10 cellular contexts compared by ENCODE assay signal in the genomic region with DNA sequence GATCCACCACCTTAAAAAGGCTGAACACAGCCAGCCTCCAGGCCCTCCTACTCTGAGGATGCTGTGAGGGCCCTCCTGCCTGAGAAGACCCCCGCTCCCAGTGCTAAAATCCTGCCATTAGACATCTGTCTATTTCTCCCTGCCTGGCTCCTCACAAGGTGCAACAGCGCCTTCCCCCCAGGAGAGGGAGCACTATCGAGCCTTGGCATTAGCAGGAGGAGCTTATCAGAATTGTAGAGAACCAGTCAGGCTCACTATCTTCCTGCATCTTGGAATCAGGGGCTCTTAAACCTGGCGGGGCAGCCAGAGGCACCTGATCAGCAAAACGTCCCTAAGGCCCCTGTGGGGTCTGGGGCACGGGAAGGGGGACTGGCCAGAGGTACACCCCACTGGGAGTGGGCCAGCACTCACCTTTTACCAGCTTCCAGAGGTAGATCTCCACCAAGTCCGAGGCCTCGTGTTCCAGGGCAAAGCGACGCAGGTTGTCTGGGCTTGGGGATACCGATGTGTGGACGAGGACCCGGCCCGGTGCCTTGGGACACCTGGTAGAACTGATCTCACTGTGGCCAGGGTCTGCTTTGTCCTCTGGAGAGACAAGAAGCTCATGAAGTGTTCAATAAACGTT. TPM values are rescaled to one million over a fixed set of nuclear protein-coding genes. Genes with fewer than 3 reads are reported as not detected.
DNase-seq lines count a peak whose midpoint lies in the region; ATAC-seq, FAIRE-seq and TF ChIP-seq lines count a peak whose summit lies in the region.
"Had no signal": no experiment of that assay in that cellular context is flagged by ENCODE, and none has a peak within 500 bp of the region (broad histone marks: within the 10 kb centered on the region; RNA-seq: fewer than 3 reads in every experiment).

No MANE protein-coding gene starts in this region.

- H4K12ac ChIP-seq in trophoblast cell (ENCODE audit: low read depth, low read length): no peak overlapping the region

- no peak overlapping the region for H2BK120ac ChIP-seq in trophoblast cell (ENCODE audit: insufficient read depth, low read length, poor library complexity)

- H3K14ac ChIP-seq in trophoblast cell (ENCODE audit: low read length): no peak overlapping the region

- no peak for FAIRE-seq in frontal cortex (lab: Jason Lieb, UNC)
- FAIRE-seq: islet of Langerhans had no signal

- WGBS in trophoblast cell (ENCODE audit: extremely low coverage, insufficient coverage, insufficient read length): no CpG with 5 or more reads among the region's 15 CpGs
- 48 to 49% methylated on average over 15 of the region's 15 CpGs for WGBS in aorta, 2 donors

- intact Hi-C loops in aorta (cut with DNase I): loop anchor here in 1 of 2 donors (2.0 kb wide), 1 partner anchor 20 kb away; no protein-coding TSS in a partner anchor

- H3K27ac ChIP-seq in SJSA1 (no peak overlapping the region), trophoblast cell (ENCODE audit: low read depth, low read length) (no peak overlapping the region), aorta (ENCODE audit: low read depth in 1 of 2, low read length in 2 of 2) (no peak overlapping the region)
- H3K27ac ChIP-seq: BLaER1 had no signal

- no peak overlapping the region for H4K91ac ChIP-seq in trophoblast cell (ENCODE audit: low read depth, low read length)

- H2AK5ac ChIP-seq in trophoblast cell (ENCODE audit: low read length): no peak overlapping the region

- peak; percentile 76 for ATAC-seq in aorta (ENCODE audit: low FRiP score)

- H3K4me1 ChIP-seq in SJSA1 (replicated peaks) (no peaks in the 10 kb centered on the region), trophoblast cell (ENCODE audit: control insufficient read depth in 1 of 2, insufficient read depth in 2 of 2, low read length in 2 of 2) (no peaks in the 10 kb centered on the region), aorta (ENCODE audit: control insufficient read depth in 1 of 2, insufficient read depth in 2 of 2, low read length in 2 of 2) (no peaks in the 10 kb centered on the region)
- H3K4me1 ChIP-seq: BLaER1 had no signal

- H3K4ac ChIP-seq in trophoblast cell (ENCODE audit: low read depth, low read length): no peak overlapping the region

- no peaks in the 10 kb centered on the region for H3K27me3 ChIP-seq in SJSA1 (replicated peaks)
- no peaks in the 10 kb centered on the region for H3K27me3 ChIP-seq in trophoblast cell (ENCODE audit: insufficient read depth, low read length)
- H3K27me3 ChIP-seq in aorta (ENCODE audit: control insufficient read depth in 1 of 2, insufficient read depth in 2 of 2, low read length in 1 of 2): no peaks in the 10 kb centered on the region
- H3K27me3 ChIP-seq: BLaER1 had no signal

- no peak overlapping the region for H3K4me3 ChIP-seq in LNCaP clone FGC (ENCODE audit: low read depth, low read length)
- H3K4me3 ChIP-seq in SJSA1: no peak overlapping the region
- H3K4me3 ChIP-seq in trophoblast cell (ENCODE audit: low read depth, low read length): no peak overlapping the region
- H3K4me3 ChIP-seq in aorta (ENCODE audit: low read length in 2 of 2): no peak overlapping the region
- H3K4me3 ChIP-seq: BLaER1 had no signal

- H3K79me1 ChIP-seq in trophoblast cell (ENCODE audit: low read length): no peaks in the 10 kb centered on the region

- no peak overlapping the region for H2AFZ ChIP-seq in trophoblast cell (ENCODE audit: insufficient read depth, low read length, poor library complexity)

- peak; percentile 96 for TF ChIP-seq CTCF in LNCaP clone FGC (IDR thresholded peaks at IDR 0.05; ENCODE audit: control insufficient read depth, extremely low read depth, insufficient read depth)

- no peak overlapping the region for H3K4me2 ChIP-seq in trophoblast cell (ENCODE audit: low read length)
- H3K4me2 ChIP-seq: BLaER1 had no signal

- H2BK12ac ChIP-seq in trophoblast cell (ENCODE audit: low read length): no peak overlapping the region

- DNase-seq in NCI-H1436 (lab: John Stamatoyannopoulos, UW): peak; percentile 48
- no peak for DNase-seq in NCI-H1436 treated with DMSO at 0.1 percent for 48 hours (lab: John Stamatoyannopoulos, UW)
- DNase-seq in LNCaP clone FGC (ENCODE audit: low read depth): peak; percentile 34
- DNase-seq in SJSA1 (ENCODE audit: low read depth in 1 of 2, low spot score in 2 of 2): peak; percentile 39 to 54
- DNase-seq in activated effector memory CD4-positive, alpha-beta T cell treated with anti-CD3 and anti-CD28 coated beads, Interleukin-2, amount 50 U/mL, for 16 hours: peak; percentile 82
- DNase-seq in frontal cortex (ENCODE audit: low spot score in 2 of 2): peak; percentile 47 to 73
- peak; percentile 29 to 83 for DNase-seq in trophoblast cell
- peak in 1 of 2 donors; percentile 76 for DNase-seq in aorta

- no peak overlapping the region for H3K23ac ChIP-seq in trophoblast cell (ENCODE audit: low read length)

- H4K8ac ChIP-seq in trophoblast cell (ENCODE audit: low read depth, low read length): no peak overlapping the region

- no peak overlapping the region for H2BK5ac ChIP-seq in trophoblast cell (ENCODE audit: low read depth, low read length, poor library complexity)

- no peaks in the 10 kb centered on the region for H3K9me3 ChIP-seq in SJSA1 (replicated peaks)
- H3K9me3 ChIP-seq in trophoblast cell (ENCODE audit: insufficient read depth, low read depth, low read length): no peaks in the 10 kb centered on the region
- H3K9me3 ChIP-seq in aorta (ENCODE audit: control insufficient read depth, low read length): no peaks in the 10 kb centered on the region
- H3K9me3 ChIP-seq: BLaER1 had no signal

- no peaks in the 10 kb centered on the region for H3K79me2 ChIP-seq in trophoblast cell (ENCODE audit: control insufficient read depth, insufficient read depth, low read length, poor library complexity)

- no peak overlapping the region for H3K9ac ChIP-seq in trophoblast cell (ENCODE audit: low read length)
- H3K9ac ChIP-seq: BLaER1 had no signal

- no peak overlapping the region for H3K18ac ChIP-seq in trophoblast cell (ENCODE audit: low read length)

- no peaks in the 10 kb centered on the region for H3K36me3 ChIP-seq in SJSA1
- no peaks in the 10 kb centered on the region for H3K36me3 ChIP-seq in trophoblast cell (ENCODE audit: control insufficient read depth in 1 of 2, insufficient read depth in 2 of 2, low read length in 2 of 2)
- H3K36me3 ChIP-seq in aorta (ENCODE audit: control insufficient read depth in 1 of 2, insufficient read depth in 2 of 2, low read length in 1 of 2): no peaks in the 10 kb centered on the region
- H3K36me3 ChIP-seq: BLaER1 had no signal

RNA-seq across cellular contexts. Expression of gene CHRDL2, which starts 28.7 kb away (rescaled TPM):
- total RNA-seq in SJSA1 (2014; rRNA removed; shearing (Covaris generic)): not detected in 2 replicates
- not detected for total RNA-seq in frontal cortex
- polyA plus RNA-seq in trophoblast cell (2013): not detected in 2 replicates
- total RNA-seq in aorta: 10 to 100 TPM in 1 of 2 donors, 1 to 10 TPM in 1; 4.1 to 14.5 TPM
- polyA plus RNA-seq in aorta: under 1 TPM in 1 of 2 donors, not detected in 1; 0.23 TPM

RNA-seq across cellular contexts. Expression of gene RNF169, which starts 46.2 kb away (rescaled TPM):
- 4.8 and 9.4 TPM in 2 replicates for total RNA-seq in SJSA1 (2014; rRNA removed; shearing (Covaris generic))
- total RNA-seq in frontal cortex: 29.8 TPM
- polyA plus RNA-seq in trophoblast cell (2013): 4.2 and 4.6 TPM in 2 replicates
- 10 to 100 TPM; 19.8 to 23.6 TPM for total RNA-seq in aorta
- polyA plus RNA-seq in aorta: 1 to 10 TPM; 2.6 to 6.5 TPM
